In genomic region chrX:3451566-3451965, GRCh38 we compare ENCODE assay signal across 22 cellular contexts.
DNase-seq lines count a peak whose midpoint lies in the region; ATAC-seq and TF ChIP-seq lines count a peak whose summit lies in the region.
"Had no signal": no experiment of that assay in that cellular context is flagged by ENCODE, and none has a peak within 500 bp of the region (broad histone marks: within the 10 kb centered on the region; RNA-seq: fewer than 3 reads in every experiment).

No MANE protein-coding gene starts in this region.

- H3K36me3 ChIP-seq in psoas muscle (ENCODE audit: insufficient read depth in 1 of 2, low read depth in 1 of 2): no peaks in the 10 kb centered on the region
- H3K36me3 ChIP-seq: heart left ventricle had no signal

- no peaks in the 10 kb centered on the region for H3K9me3 ChIP-seq in psoas muscle

- TF ChIP-seq CTCF in endothelial cell (IDR thresholded peaks at IDR 0.05; ENCODE audit: unreplicated experiment) (no peak), psoas muscle (IDR thresholded peaks at IDR 0.05) (no peak)

- peaks cover 3% of the 10 kb centered on the region for H3K36me3 Mint-ChIP-seq in endothelial cell (ENCODE audit: low read depth, unreplicated experiment)
- no peaks in the 10 kb centered on the region for H3K36me3 Mint-ChIP-seq in activated naive CD4-positive, alpha-beta T cell treated with anti-CD3 and anti-CD28 coated beads, Interleukin-2, amount 10 ng/mL, durations not matched to agents 7 days and 5 days
- H3K36me3 Mint-ChIP-seq: CD4-positive, alpha-beta memory T cell had no signal

- H3K27ac Mint-ChIP-seq in endothelial cell (ENCODE audit: unreplicated experiment): peak overlapping the region; percentile 94
- H3K27ac Mint-ChIP-seq in activated naive CD4-positive, alpha-beta T cell treated with anti-CD3 and anti-CD28 coated beads, Interleukin-2, amount 10 ng/mL, durations not matched to agents 7 days and 5 days: no peak overlapping the region
- H3K27ac Mint-ChIP-seq: activated CD4-positive, alpha-beta T cell treated with anti-CD3 and anti-CD28 coated beads for 36 hours; CD4-positive, alpha-beta memory T cell; dendritic cell treated with granulocyte-macrophage colony-stimulating factor and Interleukin-4, amounts not matched to agents 40 ng/mL and 50 ng/mL, for 4 days; type B pancreatic cell had no signal

- H3K27ac ChIP-seq in psoas muscle: peak overlapping the region; percentile 28

- ATAC-seq in psoas muscle (no peak), GM21367 (IDR thresholded peaks at IDR 0.05; ENCODE audit: unreplicated experiment) (no peak)
- ATAC-seq: activated CD4-positive, alpha-beta T cell treated with anti-CD3 and anti-CD28 coated beads for 36 hours; K562 had no signal

- H3K9me3 Mint-ChIP-seq in endothelial cell (ENCODE audit: unreplicated experiment): no peaks in the 10 kb centered on the region
- H3K9me3 Mint-ChIP-seq in activated naive CD4-positive, alpha-beta T cell treated with anti-CD3 and anti-CD28 coated beads, Interleukin-2, amount 10 ng/mL, durations not matched to agents 7 days and 5 days: no peaks in the 10 kb centered on the region
- H3K9me3 Mint-ChIP-seq: dendritic cell treated with granulocyte-macrophage colony-stimulating factor and Interleukin-4, amounts not matched to agents 40 ng/mL and 50 ng/mL, for 4 days had no signal

- H3K27me3 Mint-ChIP-seq in endothelial cell (ENCODE audit: unreplicated experiment): peaks cover 2% of the 10 kb centered on the region
- no peaks in the 10 kb centered on the region for H3K27me3 Mint-ChIP-seq in activated naive CD4-positive, alpha-beta T cell treated with anti-CD3 and anti-CD28 coated beads, Interleukin-2, amount 10 ng/mL, durations not matched to agents 7 days and 5 days
- H3K27me3 Mint-ChIP-seq: dendritic cell treated with granulocyte-macrophage colony-stimulating factor and Interleukin-4, amounts not matched to agents 40 ng/mL and 50 ng/mL, for 4 days; type B pancreatic cell had no signal

- DNase-seq in NCI-H2227 (lab: John Stamatoyannopoulos, UW; ENCODE audit: unreplicated experiment) (peak; percentile 1), NCI-H2227 treated with DMSO at 0.1 percent for 48 hours (lab: John Stamatoyannopoulos, UW) (no peak), NCI-H510A (lab: John Stamatoyannopoulos, UW) (peak; percentile 5), endothelial cell (ENCODE audit: low spot score) (no peak), psoas muscle (no peak), cerebellum (ENCODE audit: low spot score) (no peak)
- DNase-seq in activated naive CD4-positive, alpha-beta T cell treated with anti-CD3 and anti-CD28 coated beads, Interleukin-2, amount 10 ng/mL, durations not matched to agents 7 days and 5 days: no peak
- DNase-seq: 8988T; activated CD4-positive, alpha-beta T cell treated with anti-CD3 and anti-CD28 coated beads for 36 hours; activated gamma-delta T cell treated with Interleukin-2 at 50 U/mL for 16 hours; activated T-cell treated with anti-CD3 and anti-CD28 coated beads, Interleukin-2, amount 50 U/mL, for 1 hour; CD4-positive, alpha-beta memory T cell; GDM1; MM.1S; NCI-H1436 treated with DMSO at 0.1 percent for 48 hours; small intestine; stimulated activated CD4-positive, alpha-beta T cell treated with anti-CD3 and anti-CD28 coated beads, Interleukin-1b, Interleukin-23, amount 100 ng/mL, for 48 hours had no signal

- WGBS in psoas muscle, 3 donors: 5 to 13% (median 11%) methylated on average over 8 of the region's 8 CpGs

- no peaks in the 10 kb centered on the region for H3K27me3 ChIP-seq in psoas muscle (ENCODE audit: insufficient read depth in 3 of 3, low read length in 2 of 3)
- H3K27me3 ChIP-seq: heart left ventricle had no signal

- H3K4me3 Mint-ChIP-seq in endothelial cell (ENCODE audit: unreplicated experiment): no peak overlapping the region
- no peak overlapping the region for H3K4me3 Mint-ChIP-seq in activated naive CD4-positive, alpha-beta T cell treated with anti-CD3 and anti-CD28 coated beads, Interleukin-2, amount 10 ng/mL, durations not matched to agents 7 days and 5 days
- H3K4me3 Mint-ChIP-seq: activated CD4-positive, alpha-beta T cell treated with anti-CD3 and anti-CD28 coated beads for 36 hours; CD4-positive, alpha-beta memory T cell; dendritic cell treated with granulocyte-macrophage colony-stimulating factor and Interleukin-4, amounts not matched to agents 40 ng/mL and 50 ng/mL, for 4 days; type B pancreatic cell had no signal

- intact Hi-C loops in psoas muscle (cut with DNase I): no loop called here

- peaks cover 25% of the 10 kb centered on the region for H3K4me1 Mint-ChIP-seq in endothelial cell (ENCODE audit: unreplicated experiment)
- H3K4me1 Mint-ChIP-seq in activated naive CD4-positive, alpha-beta T cell treated with anti-CD3 and anti-CD28 coated beads, Interleukin-2, amount 10 ng/mL, durations not matched to agents 7 days and 5 days: no peaks in the 10 kb centered on the region
- H3K4me1 Mint-ChIP-seq: activated CD4-positive, alpha-beta T cell treated with anti-CD3 and anti-CD28 coated beads for 36 hours; CD4-positive, alpha-beta memory T cell had no signal

- CTCF ChIA-PET in activated naive CD4-positive, alpha-beta T cell treated with anti-CD3 and anti-CD28 coated beads, Interleukin-2, amount 10 ng/mL, durations not matched to agents 7 days and 5 days (lab: Charles Lee): no interaction called here

- no peak overlapping the region for H3K4me3 ChIP-seq in psoas muscle
- H3K4me3 ChIP-seq: heart left ventricle, K562 had no signal

- no peaks in the 10 kb centered on the region for H3K4me1 ChIP-seq in psoas muscle

Comparison
In these comparisons a context has a peak if more than half of its experiments do, and no peak if none do; other contexts are left out.
1. DNase-seq: peak in NCI-H2227 (single experiment) and NCI-H510A (single experiment); none in NCI-H2227 treated with DMSO at 0.1 percent for 48 hours (single experiment), endothelial cell (single experiment), psoas muscle (0 of 2), cerebellum (single experiment) and activated naive CD4-positive, alpha-beta T cell treated with anti-CD3 and anti-CD28 coated beads, Interleukin-2, amount 10 ng/mL, durations not matched to agents 7 days and 5 days (single experiment).